18 cellular contexts compared by ENCODE assay signal in the genomic region with DNA sequence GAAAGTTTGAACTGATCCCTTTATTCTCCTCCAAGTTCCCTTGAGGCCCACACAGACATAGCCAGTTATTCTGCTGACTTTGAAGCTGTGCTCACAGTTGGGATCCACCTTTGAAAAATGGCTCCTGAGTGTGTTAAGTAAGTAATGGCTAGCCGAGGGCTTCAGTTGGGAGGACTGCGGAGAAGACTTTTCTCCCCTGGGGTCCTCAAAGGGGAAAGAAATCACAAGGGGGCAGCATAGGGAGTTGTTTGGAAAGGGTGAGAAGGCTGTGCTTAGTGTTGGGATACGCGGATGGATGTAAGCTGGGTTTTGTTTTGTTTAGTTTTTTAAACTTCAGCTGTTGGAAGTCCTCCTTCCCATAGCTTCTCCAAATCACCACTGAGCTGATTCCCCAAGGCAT. TPM values are rescaled to one million over a fixed set of nuclear protein-coding genes. Genes with fewer than 3 reads are reported as not detected.
DNase-seq lines count a peak whose midpoint lies in the region; ATAC-seq and TF ChIP-seq lines count a peak whose summit lies in the region.
"Had no signal": no experiment of that assay in that cellular context is flagged by ENCODE, and none has a peak within 500 bp of the region (broad histone marks: within the 10 kb centered on the region; RNA-seq: fewer than 3 reads in every experiment).

No MANE protein-coding gene starts in this region.

- H3K27ac Mint-ChIP-seq in T-helper 17 cell: peak overlapping the region; percentile 47
- H3K27ac Mint-ChIP-seq: B cell; CD4-positive, alpha-beta T cell had no signal

- peaks cover 21% of the 10 kb centered on the region for H3K4me1 Mint-ChIP-seq in T-helper 17 cell
- H3K4me1 Mint-ChIP-seq: B cell had no signal

- CTCF ChIA-PET in HEK293 (lab: Yijun Ruan, JAX): interaction anchor here (0.8 kb wide), 1 partner anchor 34 kb away, joined by 3 read pairs; no protein-coding TSS in a partner anchor

- H3K27me3 Mint-ChIP-seq in T-helper 17 cell: no peaks in the 10 kb centered on the region
- H3K27me3 Mint-ChIP-seq: B cell; CD4-positive, alpha-beta T cell had no signal

- peak overlapping the region in 2 of 3 donors; percentile 0 to 51 for H3K9ac ChIP-seq in skeletal muscle tissue (ENCODE audit: low read depth in 1 of 3, low read length in 3 of 3)

- no peaks in the 10 kb centered on the region for H3K4me1 ChIP-seq in HEK293 (ENCODE audit: control insufficient read depth, insufficient read depth, low read length)
- peaks cover 42 to 63% (median 45%) of the 10 kb centered on the region in 3 donors for H3K4me1 ChIP-seq in skeletal muscle tissue (ENCODE audit: control insufficient read depth in 3 of 3, insufficient read depth in 3 of 3, low read length in 3 of 3)
- H3K4me1 ChIP-seq: Peyer's patch had no signal

- ATAC-seq in T-helper 17 cell (no peak), HG02938 (IDR thresholded peaks at IDR 0.05; ENCODE audit: unreplicated experiment) (no peak)
- ATAC-seq: HCT116, Right ventricle myocardium inferior, SK-N-SH treated with all-trans-retinoic acid at 6 μM for 48 hours had no signal

- peaks cover 0 to 4% of the 10 kb centered on the region in 2 experiments; a peak in 1 of 3 replicates for H3K36me3 ChIP-seq in HEK293 (ENCODE audit: control insufficient read depth in 2 of 2, insufficient read depth in 1 of 2, low read length in 2 of 2)
- peaks cover 0 to 2% (median 0%) of the 10 kb centered on the region in 3 donors for H3K36me3 ChIP-seq in skeletal muscle tissue (ENCODE audit: control insufficient read depth in 3 of 3, insufficient read depth in 3 of 3, low read length in 3 of 3)
- H3K36me3 ChIP-seq: MG63, Peyer's patch had no signal

- no peak overlapping the region for H3K4me3 Mint-ChIP-seq in T-helper 17 cell
- H3K4me3 Mint-ChIP-seq: B cell; CD4-positive, alpha-beta T cell had no signal

- POLR2A ChIA-PET in HEK293 (lab: Yijun Ruan, JAX): no interaction called here

- no peak for DNase-seq in T-helper 17 cell
- peak; percentile 31 for DNase-seq in iPS-NIHi7 (ENCODE audit: extremely low spot score)
- no peak for DNase-seq in NOMO-1 treated with dmso at 0.1 percent for 144 hours (lab: John Stamatoyannopoulos, UW; ENCODE audit: unreplicated experiment)
- no peak for DNase-seq in NCI-H345 treated with DMSO at 0.1 percent for 48 hours (lab: John Stamatoyannopoulos, UW; ENCODE audit: unreplicated experiment)
- DNase-seq: CD4-positive, alpha-beta T cell; MG63; NCI-H1092; NCI-H146; NCI-H2081; NCI-H510A treated with DMSO at 0.1 percent for 48 hours; Peyer's patch had no signal

- H3K27me3 ChIP-seq in skeletal muscle tissue (ENCODE audit: control insufficient read depth in 3 of 3, insufficient read depth in 3 of 3, low read length in 3 of 3): no peaks in the 10 kb centered on the region
- H3K27me3 ChIP-seq: MG63, Peyer's patch had no signal

- H3K27ac ChIP-seq in HEK293 (ENCODE audit: extremely low read depth, low read depth, low read length) (no peak overlapping the region), skeletal muscle tissue (ENCODE audit: low read depth, low read length) (peak overlapping the region; percentile 69)
- H3K27ac ChIP-seq: Peyer's patch had no signal

- H3K4me3 ChIP-seq in HEK293 (ENCODE audit: low read depth, low read length) (no peak overlapping the region), skeletal muscle tissue (ENCODE audit: low read length in 3 of 3) (peak overlapping the region in 2 of 3 donors; percentile 29 to 52)
- H3K4me3 ChIP-seq: MG63, Peyer's patch had no signal

- H3K9me3 ChIP-seq in HEK293 (ENCODE audit: control insufficient read depth, insufficient read depth, low read depth, low read length) (no peaks in the 10 kb centered on the region), T-helper 17 cell (ENCODE audit: control insufficient read depth, low read length, poor library complexity, severe bottlenecking) (no peaks in the 10 kb centered on the region), skeletal muscle tissue (ENCODE audit: control insufficient read depth in 3 of 3, low read length in 3 of 3) (no peaks in the 10 kb centered on the region)
- H3K9me3 ChIP-seq: MG63, Peyer's patch had no signal

- peaks cover 8% of the 10 kb centered on the region for H3K36me3 Mint-ChIP-seq in T-helper 17 cell (ENCODE audit: low read depth)

- no peak for TF ChIP-seq CTCF in HEK293 (tag by site-specific recombination; IDR thresholded peaks at IDR 0.05)

TF ChIP-seq in HEK293, 187 proteins besides CTCF, POLR2A, EP300 and RAD21:
- TF ChIP-seq, protein P1, sequence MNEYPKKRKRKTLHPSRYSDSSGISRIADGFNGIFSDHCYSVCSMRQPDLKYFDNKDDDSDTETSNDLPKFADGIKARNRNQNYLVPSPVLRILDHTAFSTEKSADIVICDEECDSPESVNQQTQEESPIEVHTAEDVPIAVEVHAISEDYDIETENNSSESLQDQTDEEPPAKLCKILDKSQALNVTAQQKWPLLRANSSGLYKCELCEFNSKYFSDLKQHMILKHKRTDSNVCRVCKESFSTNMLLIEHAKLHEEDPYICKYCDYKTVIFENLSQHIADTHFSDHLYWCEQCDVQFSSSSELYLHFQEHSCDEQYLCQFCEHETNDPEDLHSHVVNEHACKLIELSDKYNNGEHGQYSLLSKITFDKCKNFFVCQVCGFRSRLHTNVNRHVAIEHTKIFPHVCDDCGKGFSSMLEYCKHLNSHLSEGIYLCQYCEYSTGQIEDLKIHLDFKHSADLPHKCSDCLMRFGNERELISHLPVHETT (tag by site-specific recombination; IDR thresholded peaks at IDR 0.05): no peak
- TF ChIP-seq, protein P2, sequence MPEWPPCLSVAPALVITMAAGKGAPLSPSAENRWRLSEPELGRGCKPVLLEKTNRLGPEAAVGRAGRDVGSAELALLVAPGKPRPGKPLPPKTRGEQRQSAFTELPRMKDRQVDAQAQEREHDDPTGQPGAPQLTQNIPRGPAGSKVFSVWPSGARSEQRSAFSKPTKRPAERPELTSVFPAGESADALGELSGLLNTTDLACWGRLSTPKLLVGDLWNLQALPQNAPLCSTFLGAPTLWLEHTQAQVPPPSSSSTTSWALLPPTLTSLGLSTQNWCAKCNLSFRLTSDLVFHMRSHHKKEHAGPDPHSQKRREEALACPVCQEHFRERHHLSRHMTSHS (tag by site-specific recombination; IDR thresholded peaks at IDR 0.05): no peak
- TF ChIP-seq ZIC2 (tag by site-specific recombination; IDR thresholded peaks at IDR 0.05): peak; percentile 81
- TF ChIP-seq, protein P3, sequence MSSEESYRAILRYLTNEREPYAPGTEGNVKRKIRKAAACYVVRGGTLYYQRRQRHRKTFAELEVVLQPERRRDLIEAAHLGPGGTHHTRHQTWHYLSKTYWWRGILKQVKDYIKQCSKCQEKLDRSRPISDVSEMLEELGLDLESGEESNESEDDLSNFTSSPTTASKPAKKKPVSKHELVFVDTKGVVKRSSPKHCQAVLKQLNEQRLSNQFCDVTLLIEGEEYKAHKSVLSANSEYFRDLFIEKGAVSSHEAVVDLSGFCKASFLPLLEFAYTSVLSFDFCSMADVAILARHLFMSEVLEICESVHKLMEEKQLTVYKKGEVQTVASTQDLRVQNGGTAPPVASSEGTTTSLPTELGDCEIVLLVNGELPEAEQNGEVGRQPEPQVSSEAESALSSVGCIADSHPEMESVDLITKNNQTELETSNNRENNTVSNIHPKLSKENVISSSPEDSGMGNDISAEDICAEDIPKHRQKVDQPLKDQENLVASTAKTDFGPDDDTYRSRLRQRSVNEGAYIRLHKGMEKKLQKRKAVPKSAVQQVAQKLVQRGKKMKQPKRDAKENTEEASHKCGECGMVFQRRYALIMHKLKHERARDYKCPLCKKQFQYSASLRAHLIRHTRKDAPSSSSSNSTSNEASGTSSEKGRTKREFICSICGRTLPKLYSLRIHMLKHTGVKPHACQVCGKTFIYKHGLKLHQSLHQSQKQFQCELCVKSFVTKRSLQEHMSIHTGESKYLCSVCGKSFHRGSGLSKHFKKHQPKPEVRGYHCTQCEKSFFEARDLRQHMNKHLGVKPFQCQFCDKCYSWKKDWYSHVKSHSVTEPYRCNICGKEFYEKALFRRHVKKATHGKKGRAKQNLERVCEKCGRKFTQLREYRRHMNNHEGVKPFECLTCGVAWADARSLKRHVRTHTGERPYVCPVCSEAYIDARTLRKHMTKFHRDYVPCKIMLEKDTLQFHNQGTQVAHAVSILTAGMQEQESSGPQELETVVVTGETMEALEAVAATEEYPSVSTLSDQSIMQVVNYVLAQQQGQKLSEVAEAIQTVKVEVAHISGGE (tag by site-specific recombination; conservative IDR thresholded peaks at IDR 0.05; ENCODE audit: low read depth): no peak

RNA-seq across cellular contexts. Expression of a gene that starts 8.3 kb away (rescaled TPM):
- total RNA-seq in T-helper 17 cell (10 to 100 TPM; 11.7 to 14.2 TPM), skeletal muscle tissue (144 TPM)
